ENCODE assay signal across 8 cellular contexts in the genomic region with DNA sequence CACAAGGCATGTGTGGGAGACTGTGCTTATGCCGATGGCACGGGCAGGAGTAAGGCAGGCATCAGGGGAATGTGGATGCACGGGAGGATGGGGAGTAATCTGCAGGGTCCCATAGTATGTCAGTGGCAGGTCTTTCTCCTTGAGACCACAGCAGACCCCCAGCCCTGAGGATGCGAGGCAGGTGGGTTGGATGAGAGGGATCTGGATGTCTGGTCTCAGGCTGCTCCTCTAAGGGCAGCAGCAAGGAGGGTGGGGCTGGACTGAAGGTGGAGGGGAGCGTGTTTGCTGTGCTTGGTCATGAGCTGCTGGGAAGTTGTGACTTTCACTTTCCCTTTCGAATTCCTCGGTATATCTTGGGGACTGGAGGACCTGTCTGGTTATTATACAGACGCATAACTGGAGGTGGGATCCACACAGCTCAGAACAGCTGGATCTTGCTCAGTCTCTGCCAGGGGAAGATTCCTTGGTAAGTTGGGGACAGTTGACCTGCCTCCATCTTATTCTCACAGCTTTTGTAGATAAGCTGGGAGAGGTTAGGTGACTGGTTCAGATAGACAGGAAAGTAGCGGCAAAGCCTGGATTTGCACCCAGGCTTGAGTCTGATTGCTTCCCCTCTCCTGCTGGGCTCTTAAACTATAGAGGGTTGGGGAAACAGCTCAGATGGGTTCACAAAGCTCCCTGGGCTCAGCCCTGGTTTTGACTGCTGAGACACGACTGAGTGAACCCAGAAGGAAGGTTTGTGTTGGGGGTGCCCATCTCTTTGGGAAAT. TPM values are rescaled to one million over a fixed set of nuclear protein-coding genes. Genes with fewer than 3 reads are reported as not detected.
DNase-seq lines count a peak whose midpoint lies in the region; ATAC-seq and TF ChIP-seq lines count a peak whose summit lies in the region.

A gene with protein sequence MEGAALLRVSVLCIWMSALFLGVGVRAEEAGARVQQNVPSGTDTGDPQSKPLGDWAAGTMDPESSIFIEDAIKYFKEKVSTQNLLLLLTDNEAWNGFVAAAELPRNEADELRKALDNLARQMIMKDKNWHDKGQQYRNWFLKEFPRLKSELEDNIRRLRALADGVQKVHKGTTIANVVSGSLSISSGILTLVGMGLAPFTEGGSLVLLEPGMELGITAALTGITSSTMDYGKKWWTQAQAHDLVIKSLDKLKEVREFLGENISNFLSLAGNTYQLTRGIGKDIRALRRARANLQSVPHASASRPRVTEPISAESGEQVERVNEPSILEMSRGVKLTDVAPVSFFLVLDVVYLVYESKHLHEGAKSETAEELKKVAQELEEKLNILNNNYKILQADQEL (plus strand): TSS at position 380 of the 769 bp plus-strand sequence. CDS start 1,823 bp downstream, outside the sequence.

- in situ Hi-C loops in transverse colon (cut with MboI; ENCODE audit: low pct_ligation_motif_present in 1 of 4, low pct_unique_long_range_greater_than_20kb in 1 of 4, low sequenced_read_pairs in 3 of 4): no loop called here

- H3K36me3 ChIP-seq in DND-41 (ENCODE audit: insufficient read depth, low read length) (peaks cover 7% of the 10 kb centered on the region; the same call in 1 of the 2 replicates), transverse colon (no peaks in the 10 kb centered on the region)

- H3K4me1 ChIP-seq in DND-41 (ENCODE audit: insufficient read depth, low read length) (peaks cover 30% of the 10 kb centered on the region), mononuclear cell (ENCODE audit: insufficient read depth, low read length) (peaks cover 30% of the 10 kb centered on the region), transverse colon (peaks cover 11 to 35% (median 28%) of the 10 kb centered on the region in 4 donors)

- WGBS in transverse colon (ENCODE audit: low coverage in 1 of 2), 2 donors: 24 to 50% methylated on average over 1 to 10 of the region's 10 CpGs

- peak within 1 kb of the TSS; percentile 64 for H3K9ac ChIP-seq in DND-41 (ENCODE audit: low read depth, low read length)

- H2AFZ ChIP-seq in DND-41 (ENCODE audit: low read depth, low read length): peak within 1 kb of the TSS; percentile 75

- intact Hi-C loops in transverse colon (cut with DNase I; ENCODE audit: low total_unique reads): no loop called here

- H3K79me2 ChIP-seq in DND-41 (ENCODE audit: insufficient read depth, low read length): peaks cover 14% of the 10 kb centered on the region

- ATAC-seq in DND-41 (ENCODE audit: insufficient read depth, low read depth): peak; percentile 95

- peak within 1 kb of the TSS; percentile 81 for H3K27ac ChIP-seq in DND-41 (ENCODE audit: low read length)
- H3K27ac ChIP-seq in transverse colon: peak within 1 kb of the TSS; percentile 78 to 84 (median 80)

- H4K20me1 ChIP-seq in DND-41 (ENCODE audit: insufficient read depth, low read length): no peaks in the 10 kb centered on the region

- TF ChIP-seq POLR2A in transverse colon (IDR thresholded peaks at IDR 0.05): peak; percentile 58

- H3K4me3 ChIP-seq in DND-41 (ENCODE audit: low read depth in 1 of 2, low read length in 2 of 2) (peak within 1 kb of the TSS; percentile 25 to 67; a peak in 3 of 4 replicates), mononuclear cell (ENCODE audit: low read length) (peak within 1 kb of the TSS; percentile 80), transverse colon (peak within 1 kb of the TSS; percentile 26 to 50 (median 36))

- H3K27me3 ChIP-seq in DND-41 (ENCODE audit: insufficient read depth, low read length, poor library complexity) (no peaks in the 10 kb centered on the region), mononuclear cell (ENCODE audit: insufficient read depth, low read length) (no peaks in the 10 kb centered on the region), transverse colon (no peaks in the 10 kb centered on the region)

- TF ChIP-seq EP300 in transverse colon (IDR thresholded peaks at IDR 0.05; ENCODE audit: low read depth): no peak

- H3K9me3 ChIP-seq in DND-41 (ENCODE audit: insufficient read depth, low read length, severe bottlenecking): peaks cover 2% of the 10 kb centered on the region
- H3K9me3 ChIP-seq in mononuclear cell (ENCODE audit: low read depth, low read length): no peaks in the 10 kb centered on the region
- no peaks in the 10 kb centered on the region for H3K9me3 ChIP-seq in transverse colon

- DNase-seq in DND-41: peak; percentile 78
- peak; percentile 20 for DNase-seq in GOT3 (lab: John Stamatoyannopoulos, UW)
- DNase-seq in T-helper 9 cell: peak; percentile 16
- DNase-seq in dedifferentiated amniotic fluid mesenchymal stem cell (ENCODE audit: extremely low spot score): peak; percentile 32
- peak; percentile 71 for DNase-seq in transverse colon
- no peak for DNase-seq in NCI-H187 treated with DMSO at 0.1 percent for 48 hours (lab: John Stamatoyannopoulos, UW)
- no peak for DNase-seq in superior temporal gyrus (ENCODE audit: extremely low spot score)

- TF ChIP-seq CTCF in DND-41 (IDR thresholded peaks at IDR 0.05; ENCODE audit: borderline replicate concordance, extremely low read depth, low read length, poor library complexity, severe bottlenecking) (no peak), transverse colon (IDR thresholded peaks at IDR 0.05) (no peak)

- peak within 1 kb of the TSS; percentile 91 for H3K4me2 ChIP-seq in DND-41 (ENCODE audit: insufficient read depth, low read length)

RNA-seq across cellular contexts. Expression of the gene that starts here (rescaled TPM):
- total RNA-seq in mononuclear cell (2.7 TPM), transverse colon (10 to 100 TPM in 3 of 4 donors, 1 to 10 TPM in 1; 2.2 to 19.5 (median 14.7) TPM)

Comparison
In these comparisons a context has a peak if more than half of its experiments do, and no peak if none do; other contexts are left out.
1. DNase-seq: peak in DND-41 (single experiment), GOT3 (single experiment), T-helper 9 cell (single experiment), dedifferentiated amniotic fluid mesenchymal stem cell (single experiment) and transverse colon (single experiment); none in NCI-H187 treated with DMSO at 0.1 percent for 48 hours (single experiment) and superior temporal gyrus (single experiment).
2. Peak in every context shown above with its lines, with median percentiles within 50 percentile points of each other: H3K4me3 ChIP-seq.